ENCODE assay signal across 8 cellular contexts in genomic region chr4:184282251-184282713, GRCh38.
DNase-seq lines count a peak whose midpoint lies in the region; ATAC-seq and TF ChIP-seq lines count a peak whose summit lies in the region.

No MANE protein-coding gene starts in this region.

- BruUV-seq in A673 (replicated peaks; lab: Mats Ljungman, UMichigan) = no TSS peak

- no peaks in the 10 kb centered on the region for H3K4me1 ChIP-seq in A673 (ENCODE audit: insufficient read depth, low read length, poor library complexity, severe bottlenecking)

- peaks cover 48% of the 10 kb centered on the region for H3K4me1 Mint-ChIP-seq in T-helper 1 cell treated with Interleukin-12 subunit alpha and Interleukin-12 subunit beta and Interleukin-4 antibody, amounts not matched to agents 30 μg/mL and 1 μg/mL, for 36 hours (ENCODE audit: low read depth)
- H3K4me1 Mint-ChIP-seq in endothelial cell (ENCODE audit: unreplicated experiment) = peaks cover 15% of the 10 kb centered on the region

- TF ChIP-seq CTCF in endothelial cell (IDR thresholded peaks at IDR 0.05; ENCODE audit: unreplicated experiment) (no peak), A673 (conservative IDR thresholded peaks at IDR 0.05; ENCODE audit: low read depth, low read length) (no peak)

- no peaks in the 10 kb centered on the region for H3K27me3 Mint-ChIP-seq in T-helper 1 cell treated with Interleukin-12 subunit alpha and Interleukin-12 subunit beta and Interleukin-4 antibody, amounts not matched to agents 30 μg/mL and 1 μg/mL, for 36 hours (ENCODE audit: low read depth)
- H3K27me3 Mint-ChIP-seq in endothelial cell (ENCODE audit: unreplicated experiment) = peaks cover 1% of the 10 kb centered on the region

- H3K4me3 ChIP-seq in A673 (ENCODE audit: low read depth, low read length, poor library complexity, severe bottlenecking) = no peak overlapping the region

- intact Hi-C loops in A673 (cut with micrococcal nuclease; ENCODE audit: unreplicated experiment) = no loop called here

- H3K9me3 ChIP-seq in A673 (ENCODE audit: low read depth, low read length, poor library complexity, severe bottlenecking) = peaks cover 3% of the 10 kb centered on the region

- peak overlapping the region; percentile 95 for H3K27ac Mint-ChIP-seq in T-helper 1 cell treated with Interleukin-12 subunit alpha and Interleukin-12 subunit beta and Interleukin-4 antibody, amounts not matched to agents 30 μg/mL and 1 μg/mL, for 36 hours
- no peak overlapping the region for H3K27ac Mint-ChIP-seq in endothelial cell (ENCODE audit: unreplicated experiment)

- peak; percentile 24 for ATAC-seq in GM18520 (IDR thresholded peaks at IDR 0.05; ENCODE audit: unreplicated experiment)
- ATAC-seq in HG02973 (IDR thresholded peaks at IDR 0.05; ENCODE audit: unreplicated experiment) = peak; percentile 32

- peaks cover 12% of the 10 kb centered on the region for H3K9me3 Mint-ChIP-seq in T-helper 1 cell treated with Interleukin-12 subunit alpha and Interleukin-12 subunit beta and Interleukin-4 antibody, amounts not matched to agents 30 μg/mL and 1 μg/mL, for 36 hours
- H3K9me3 Mint-ChIP-seq in endothelial cell (ENCODE audit: unreplicated experiment) = peaks cover 5% of the 10 kb centered on the region

- no peaks in the 10 kb centered on the region for H3K36me3 ChIP-seq in A673 (ENCODE audit: insufficient read depth, low read length, poor library complexity, severe bottlenecking)

- peak overlapping the region; percentile 66 for H3K4me3 Mint-ChIP-seq in T-helper 1 cell treated with Interleukin-12 subunit alpha and Interleukin-12 subunit beta and Interleukin-4 antibody, amounts not matched to agents 30 μg/mL and 1 μg/mL, for 36 hours
- no peak overlapping the region for H3K4me3 Mint-ChIP-seq in endothelial cell (ENCODE audit: unreplicated experiment)

- H3K27me3 ChIP-seq in A673 (replicated peaks; ENCODE audit: insufficient read depth, low read depth, low read length, poor library complexity) = no peaks in the 10 kb centered on the region

- DNase-seq in endothelial cell (ENCODE audit: low spot score) (peak; percentile 28), A673 (ENCODE audit: low spot score) (no peak), HCEC 1CT (no peak), GM19238 (ENCODE audit: insufficient read length, low spot score) (no peak)
- peak; percentile 69 for DNase-seq in stimulated activated CD4-positive, alpha-beta T cell treated with anti-CD3 and anti-CD28 coated beads, Interleukin-15, amount 100 ng/mL, for 24 hours

- POLR2A ChIA-PET in A673 (lab: Charles Lee; ENCODE audit: low non-redundant PET) = no interaction called here

- CTCF ChIA-PET in A673 (lab: Charles Lee) = no interaction called here

- peaks cover 9% of the 10 kb centered on the region for H3K36me3 Mint-ChIP-seq in T-helper 1 cell treated with Interleukin-12 subunit alpha and Interleukin-12 subunit beta and Interleukin-4 antibody, amounts not matched to agents 30 μg/mL and 1 μg/mL, for 36 hours (ENCODE audit: low read depth)
- no peaks in the 10 kb centered on the region for H3K36me3 Mint-ChIP-seq in endothelial cell (ENCODE audit: low read depth, unreplicated experiment)

- H3K27ac ChIP-seq in A673 (ENCODE audit: low read depth, low read length, poor library complexity, severe bottlenecking) = no peak overlapping the region

Comparison
In these comparisons a context has a peak if more than half of its experiments do, and no peak if none do; other contexts are left out.
1. DNase-seq: peak in endothelial cell (single experiment) and stimulated activated CD4-positive, alpha-beta T cell treated with anti-CD3 and anti-CD28 coated beads, Interleukin-15, amount 100 ng/mL, for 24 hours (single experiment); none in A673 (single experiment), HCEC 1CT (single experiment) and GM19238 (single experiment).